In the genomic region with DNA sequence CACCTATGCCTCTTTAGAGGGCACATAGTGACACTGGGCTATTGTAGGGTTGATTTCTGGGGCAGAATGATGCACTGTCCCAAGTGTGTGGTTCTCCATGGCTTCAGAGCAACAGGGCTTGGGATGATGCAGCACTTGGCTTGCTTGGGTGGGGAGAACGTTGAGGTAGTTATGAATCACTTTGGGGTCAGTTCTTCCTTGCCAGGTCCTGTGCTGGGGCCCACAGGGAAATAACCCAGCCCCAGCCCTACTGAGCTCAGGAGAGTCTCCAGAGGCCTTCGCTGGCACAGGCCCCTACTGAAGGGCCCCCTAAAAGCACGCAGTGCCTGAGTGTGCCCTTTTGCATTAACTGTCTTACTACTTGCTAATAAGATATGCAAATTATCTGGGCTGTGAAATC, we compare ENCODE assay signal across 13 cellular contexts. TPM values are rescaled to one million over a fixed set of nuclear protein-coding genes. Genes with fewer than 3 reads are reported as not detected.
DNase-seq lines count a peak whose midpoint lies in the region; ATAC-seq, FAIRE-seq and TF ChIP-seq lines count a peak whose summit lies in the region.
"Had no signal": no experiment of that assay in that cellular context is flagged by ENCODE, and none has a peak within 500 bp of the region (broad histone marks: within the 10 kb centered on the region; RNA-seq: fewer than 3 reads in every experiment).

No MANE protein-coding gene starts in this region.

- H3K9me3 Mint-ChIP-seq in activated naive CD4-positive, alpha-beta T cell treated with anti-CD3 and anti-CD28 coated beads, Interleukin-2, amount 50 U/mL, for 72 hours: no peaks in the 10 kb centered on the region
- H3K9me3 Mint-ChIP-seq in stimulated activated naive CD8-positive, alpha-beta T cell treated with anti-CD3 and anti-CD28 coated beads, Interleukin-15, Interleukin-2, amounts not matched to agents 100 ng/mL and 50 ng/mL, for 24 hours: no peaks in the 10 kb centered on the region

- intact Hi-C loops in OCI-LY7 (cut with micrococcal nuclease; ENCODE audit: unreplicated experiment) (loop anchor here (10.0 kb wide), 1 partner anchor 495 kb away; no protein-coding TSS in a partner anchor), endothelial cell of umbilical vein (cut with micrococcal nuclease) (no loop called here)

- TF ChIP-seq POLR2A in endothelial cell of umbilical vein (IDR thresholded peaks at IDR 0.05; ENCODE audit: low read depth, low read length): no peak

- H3K79me2 ChIP-seq in OCI-LY7 (ENCODE audit: insufficient read depth, low read depth, low read length) (peaks cover 52% of the 10 kb centered on the region; the same call in 1 of the 2 replicates), endothelial cell of umbilical vein (ENCODE audit: control insufficient read depth, insufficient read depth, low read length) (no peaks in the 10 kb centered on the region)

- H3K27ac Mint-ChIP-seq in activated naive CD4-positive, alpha-beta T cell treated with anti-CD3 and anti-CD28 coated beads, Interleukin-2, amount 50 U/mL, for 72 hours: peak overlapping the region; percentile 56 to 77
- peak overlapping the region; percentile 84 for H3K27ac Mint-ChIP-seq in stimulated activated naive CD8-positive, alpha-beta T cell treated with anti-CD3 and anti-CD28 coated beads, Interleukin-15, Interleukin-2, amounts not matched to agents 100 ng/mL and 50 ng/mL, for 24 hours

- H3K27ac ChIP-seq in OCI-LY7 (ENCODE audit: low read depth, low read length, poor library complexity, severe bottlenecking) (peak overlapping the region; percentile 41), endothelial cell of umbilical vein (ENCODE audit: insufficient read depth, low read depth, low read length) (no peak overlapping the region)
- H3K27ac ChIP-seq: SJSA1, transverse colon had no signal

- no peak overlapping the region for H3K4me3 ChIP-seq in OCI-LY7 (ENCODE audit: low read depth, low read length, poor library complexity, severe bottlenecking)
- H3K4me3 ChIP-seq in endothelial cell of umbilical vein (replicated peaks in 1 of 3; ENCODE audit: insufficient read depth in 1 of 3, low read depth in 1 of 3, low read length in 3 of 3): no peak overlapping the region
- H3K4me3 ChIP-seq: SJSA1, transverse colon had no signal

- TF ChIP-seq CTCF in OCI-LY7 (conservative IDR thresholded peaks at IDR 0.05; ENCODE audit: low read length) (no peak), endothelial cell of umbilical vein (IDR thresholded peaks at IDR 0.05; ENCODE audit: extremely low read depth in 1 of 2, insufficient read depth in 1 of 2, low read depth in 1 of 2, low read length in 2 of 2) (no peak)

- H3K4me1 Mint-ChIP-seq in stimulated activated naive CD8-positive, alpha-beta T cell treated with anti-CD3 and anti-CD28 coated beads, Interleukin-15, Interleukin-2, amounts not matched to agents 100 ng/mL and 50 ng/mL, for 24 hours (ENCODE audit: low read depth): peaks cover 77% of the 10 kb centered on the region

- H3K4me3 Mint-ChIP-seq in stimulated activated naive CD8-positive, alpha-beta T cell treated with anti-CD3 and anti-CD28 coated beads, Interleukin-15, Interleukin-2, amounts not matched to agents 100 ng/mL and 50 ng/mL, for 24 hours: no peak overlapping the region

- no peak overlapping the region for H3K9ac ChIP-seq in endothelial cell of umbilical vein (replicated peaks; ENCODE audit: extremely low read depth, insufficient read depth, low read length)

- H3K9me2 ChIP-seq in OCI-LY7 (ENCODE audit: insufficient read depth, low read length): no peaks in the 10 kb centered on the region

- CTCF ChIA-PET in OCI-LY7 (lab: Charles Lee; ENCODE audit: unreplicated experiment): no interaction called here
- CTCF ChIA-PET in endothelial cell of umbilical vein (lab: Charles Lee): interaction anchor here (1.2 to 1.3 kb wide), 2 partner anchors 20 to 138 kb away, joined by 3 read pairs; partner anchors contain the start of gene CDKN2AIPNL

- POLR2A ChIA-PET in OCI-LY7 (lab: Charles Lee): no interaction called here
- POLR2A ChIA-PET in endothelial cell of umbilical vein (lab: Charles Lee): no interaction called here

- H3K36me3 ChIP-seq in OCI-LY7 (ENCODE audit: insufficient read depth, low read length) (peaks cover 84% of the 10 kb centered on the region), endothelial cell of umbilical vein (ENCODE audit: control insufficient read depth in 2 of 2, extremely low read depth in 1 of 2, insufficient read depth in 2 of 2, low read length in 2 of 2) (peaks cover 0 to 4% of the 10 kb centered on the region in 2 experiments)
- H3K36me3 ChIP-seq: BE2C had no signal

- no peak for DNase-seq in activated naive CD4-positive, alpha-beta T cell treated with anti-CD3 and anti-CD28 coated beads, Interleukin-2, amount 50 U/mL, for 72 hours (ENCODE audit: low spot score in 2 of 2)
- DNase-seq in activated naive CD4-positive, alpha-beta T cell treated with Interleukin-2 at 50 U/mL for 16 hours: no peak
- DNase-seq in OCI-LY7 (ENCODE audit: low spot score) (no peak), endothelial cell of umbilical vein (ENCODE audit: low read depth, low spot score) (peak; percentile 8), NCI-H146 treated with DMSO at 0.1 percent for 48 hours (lab: John Stamatoyannopoulos, UW; ENCODE audit: unreplicated experiment) (no peak), OCI-M1 (lab: John Stamatoyannopoulos, UW) (no peak)
- DNase-seq: activated gamma-delta T cell, BE2C, H7, transverse colon had no signal

- H3K4me1 ChIP-seq in OCI-LY7 (ENCODE audit: insufficient read depth, low read length, poor library complexity, severe bottlenecking) (peaks cover 89% of the 10 kb centered on the region), endothelial cell of umbilical vein (ENCODE audit: control insufficient read depth, extremely low read depth, insufficient read depth, low read length) (peaks cover 53% of the 10 kb centered on the region)

- dilution Hi-C loops in endothelial cell of umbilical vein (cut with MboI; ENCODE audit: extremely low pct_ligation_motif_present, low sequenced_read_pairs): no loop called here

- H3K9me3 ChIP-seq in OCI-LY7 (ENCODE audit: low read length) (no peaks in the 10 kb centered on the region), endothelial cell of umbilical vein (replicated peaks; ENCODE audit: control insufficient read depth, insufficient read depth, low read length) (no peaks in the 10 kb centered on the region)
- H3K9me3 ChIP-seq: BE2C, SJSA1, transverse colon had no signal

- no peak for FAIRE-seq in endothelial cell of umbilical vein (lab: Jason Lieb, UNC)

- H3K4me2 ChIP-seq in OCI-LY7 (ENCODE audit: low read length): peak overlapping the region; percentile 56
- no peak overlapping the region for H3K4me2 ChIP-seq in endothelial cell of umbilical vein (ENCODE audit: insufficient read depth, low read length)

- peaks cover 21 to 31% of the 10 kb centered on the region in 2 donors for H3K36me3 Mint-ChIP-seq in activated naive CD4-positive, alpha-beta T cell treated with anti-CD3 and anti-CD28 coated beads, Interleukin-2, amount 50 U/mL, for 72 hours
- peaks cover 61% of the 10 kb centered on the region for H3K36me3 Mint-ChIP-seq in stimulated activated naive CD8-positive, alpha-beta T cell treated with anti-CD3 and anti-CD28 coated beads, Interleukin-15, Interleukin-2, amounts not matched to agents 100 ng/mL and 50 ng/mL, for 24 hours (ENCODE audit: low read depth)

- H2AFZ ChIP-seq in OCI-LY7 (ENCODE audit: low read length): no peak overlapping the region
- no peak overlapping the region for H2AFZ ChIP-seq in endothelial cell of umbilical vein (ENCODE audit: low read depth, low read length)

- no peaks in the 10 kb centered on the region for H3K27me3 ChIP-seq in endothelial cell of umbilical vein (ENCODE audit: control insufficient read depth in 2 of 2, insufficient read depth in 2 of 2, low read length in 2 of 2)
- H3K27me3 ChIP-seq: BE2C, SJSA1, transverse colon had no signal

- H3K9me1 ChIP-seq in endothelial cell of umbilical vein (replicated peaks; ENCODE audit: control insufficient read depth, extremely low read depth, insufficient read depth, low read length): no peaks in the 10 kb centered on the region

- peak in 1 of 2 donors; percentile 61 for ATAC-seq in activated naive CD4-positive, alpha-beta T cell treated with anti-CD3 and anti-CD28 coated beads, Interleukin-2, amount 50 U/mL, for 72 hours
- no peak for ATAC-seq in HG02840 (IDR thresholded peaks at IDR 0.05; ENCODE audit: low FRiP score, unreplicated experiment)

- no TSS peak for BruUV-seq in OCI-LY7 (replicated peaks; lab: Mats Ljungman, UMichigan)
- no TSS peak for BruUV-seq in endothelial cell of umbilical vein (replicated peaks; lab: Mats Ljungman, UMichigan)

- H4K20me1 ChIP-seq in OCI-LY7 (ENCODE audit: insufficient read depth, low read length) (no peaks in the 10 kb centered on the region), endothelial cell of umbilical vein (replicated peaks; ENCODE audit: control insufficient read depth, extremely low read depth, insufficient read depth, low read length) (no peaks in the 10 kb centered on the region)

- H3K27me3 Mint-ChIP-seq in stimulated activated naive CD8-positive, alpha-beta T cell treated with anti-CD3 and anti-CD28 coated beads, Interleukin-15, Interleukin-2, amounts not matched to agents 100 ng/mL and 50 ng/mL, for 24 hours: no peaks in the 10 kb centered on the region

TF ChIP-seq in endothelial cell of umbilical vein, 7 proteins besides CTCF, POLR2A, EP300 and RAD21:
- no peak for TF ChIP-seq JUN (IDR thresholded peaks at IDR 0.05; ENCODE audit: borderline replicate concordance, insufficient read depth, insufficient read length, low read depth)
- TF ChIP-seq FOS (IDR thresholded peaks at IDR 0.05; ENCODE audit: borderline replicate concordance, insufficient read depth, low read length): peak; percentile 31

RNA-seq across cellular contexts. Expression of gene JADE2, which starts 24.2 kb away (rescaled TPM):
- total RNA-seq in activated naive CD4-positive, alpha-beta T cell treated with anti-CD3 and anti-CD28 coated beads, Interleukin-2, amount 50 U/mL, for 72 hours: 10 to 100 TPM; 73.4 to 80.8 TPM
- 32.3 and 37.6 TPM in 2 replicates for total RNA-seq in OCI-LY7 (2014; rRNA removed; shearing (Covaris generic))
- total RNA-seq in OCI-LY7 (2022): 67.0 and 70.5 TPM in 2 replicates
- total RNA-seq in endothelial cell of umbilical vein: 19.2 and 31.1 TPM in 2 replicates
- polyA plus RNA-seq in endothelial cell of umbilical vein: 11.6 and 12.0 TPM in 2 replicates
- polyA plus RNA-seq in endothelial cell of umbilical vein (2011; cell fraction: cytosol; rRNA removed): 8.5 and 10.9 TPM in 2 replicates
- 14.2 and 14.8 TPM in 2 replicates for polyA plus RNA-seq in endothelial cell of umbilical vein (2011; cell fraction: nucleus; rRNA removed)
- 10.5 and 12.9 TPM in 2 replicates for polyA plus RNA-seq in endothelial cell of umbilical vein (2012)
- 20.0 and 23.9 TPM in 2 replicates for polyA minus RNA-seq in endothelial cell of umbilical vein
- polyA minus RNA-seq in endothelial cell of umbilical vein (2011; cell fraction: cytosol; rRNA and poly(A)+ RNA removed): 43.5 TPM
- polyA minus RNA-seq in endothelial cell of umbilical vein (2011; cell fraction: nucleus; rRNA and poly(A)+ RNA removed): 8.1 and 14.9 TPM in 2 replicates
